ENCODE assay signal across 8 cellular contexts in genomic region chr17:47821424-47822379, GRCh38. TPM values are rescaled to one million over a fixed set of nuclear protein-coding genes. Genes with fewer than 3 reads are reported as not detected.
A peak's percentile ranks its signal among the peaks of the same experiment; 100 is the strongest.
DNase-seq lines count a peak whose midpoint lies in the region; ATAC-seq and TF ChIP-seq lines count a peak whose summit lies in the region.

A gene with protein sequence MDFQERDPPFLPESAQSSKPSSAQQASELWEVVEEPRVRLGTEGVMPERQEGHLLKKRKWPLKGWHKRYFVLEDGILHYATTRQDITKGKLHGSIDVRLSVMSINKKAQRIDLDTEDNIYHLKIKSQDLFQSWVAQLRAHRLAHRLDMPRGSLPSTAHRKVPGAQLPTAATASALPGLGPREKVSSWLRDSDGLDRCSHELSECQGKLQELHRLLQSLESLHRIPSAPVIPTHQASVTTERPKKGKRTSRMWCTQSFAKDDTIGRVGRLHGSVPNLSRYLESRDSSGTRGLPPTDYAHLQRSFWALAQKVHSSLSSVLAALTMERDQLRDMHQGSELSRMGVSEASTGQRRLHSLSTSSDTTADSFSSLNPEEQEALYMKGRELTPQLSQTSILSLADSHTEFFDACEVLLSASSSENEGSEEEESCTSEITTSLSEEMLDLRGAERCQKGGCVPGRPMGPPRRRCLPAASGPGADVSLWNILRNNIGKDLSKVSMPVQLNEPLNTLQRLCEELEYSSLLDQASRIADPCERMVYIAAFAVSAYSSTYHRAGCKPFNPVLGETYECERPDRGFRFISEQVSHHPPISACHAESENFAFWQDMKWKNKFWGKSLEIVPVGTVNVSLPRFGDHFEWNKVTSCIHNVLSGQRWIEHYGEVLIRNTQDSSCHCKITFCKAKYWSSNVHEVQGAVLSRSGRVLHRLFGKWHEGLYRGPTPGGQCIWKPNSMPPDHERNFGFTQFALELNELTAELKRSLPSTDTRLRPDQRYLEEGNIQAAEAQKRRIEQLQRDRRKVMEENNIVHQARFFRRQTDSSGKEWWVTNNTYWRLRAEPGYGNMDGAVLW (minus strand): TSS chr17:47821794. CDS start chr17:47820278, 1,516 bp downstream.

- in situ Hi-C loops in IMR-90 (cut with MboI; ENCODE audit: low sequenced_read_pairs) = no loop called here

- H2BK5ac ChIP-seq in IMR-90 (ENCODE audit: low read depth, low read length, poor library complexity, severe bottlenecking) = peak within 1 kb of the TSS; percentile 7

- POLR2A ChIA-PET in CD8-positive, alpha-beta T cell (lab: Charles Lee) = interaction anchor here (1.1 to 3.3 kb wide), 5 partner anchors 8 to 172 kb away, joined by 3 to 16 read pairs (median 5); partner anchors contain the start of genes KPNB1, LRRC46 and MRPL10
- POLR2A ChIA-PET in IMR-90 (lab: Charles Lee; ENCODE audit: unreplicated experiment) = interaction anchor here (1.6 kb wide), 1 partner anchor 10 kb away, joined by 7 read pairs; the partner anchor contains the start of genes LRRC46 and MRPL10

- peaks cover 20% of the 10 kb centered on the region for H3K4me1 ChIP-seq in CD8-positive, alpha-beta T cell (ENCODE audit: insufficient read depth, low read length)
- H3K4me1 ChIP-seq in IMR-90 (ENCODE audit: control insufficient read depth, insufficient read depth, low read length) = peaks cover 11% of the 10 kb centered on the region; the same call in 1 of the 2 replicates
- H3K4me1 ChIP-seq in esophagus muscularis mucosa = peaks cover 22 to 29% (median 23%) of the 10 kb centered on the region in 4 donors

- no peak within 1 kb of the TSS for H2BK15ac ChIP-seq in IMR-90 (ENCODE audit: low read depth, low read length)

- no peaks in the 10 kb centered on the region for H3K9me3 Mint-ChIP-seq in CD8-positive, alpha-beta T cell
- no peaks in the 10 kb centered on the region for H3K9me3 Mint-ChIP-seq in activated T-cell treated with anti-CD3 and anti-CD28 coated beads, Interleukin-2, amount 50 U/mL, for 24 hours

- H3K4me3 Mint-ChIP-seq in CD8-positive, alpha-beta T cell = peak within 1 kb of the TSS; percentile 97
- peak within 1 kb of the TSS; percentile 95 for H3K4me3 Mint-ChIP-seq in activated T-cell treated with anti-CD3 and anti-CD28 coated beads, Interleukin-2, amount 50 U/mL, for 24 hours

- H3K18ac ChIP-seq in IMR-90 (ENCODE audit: low read depth, low read length) = peak within 1 kb of the TSS; percentile 53

- peak within 1 kb of the TSS; percentile 74 for H3K4me3 ChIP-seq in CD8-positive, alpha-beta T cell (ENCODE audit: low read depth, low read length)
- H3K4me3 ChIP-seq in IMR-90 (ENCODE audit: insufficient read depth, low read depth, low read length) (peak within 1 kb of the TSS; percentile 77), esophagus muscularis mucosa (peak within 1 kb of the TSS; percentile 58 to 65 (median 59))

- H3K9me3 ChIP-seq in CD8-positive, alpha-beta T cell (ENCODE audit: low read length) = no peaks in the 10 kb centered on the region
- H3K9me3 ChIP-seq in IMR-90 (ENCODE audit: control insufficient read depth, insufficient read depth, low read length) = no peaks in the 10 kb centered on the region
- no peaks in the 10 kb centered on the region for H3K9me3 ChIP-seq in esophagus muscularis mucosa

- peaks cover 67% of the 10 kb centered on the region for H3K36me3 Mint-ChIP-seq in CD8-positive, alpha-beta T cell
- H3K36me3 Mint-ChIP-seq in activated T-cell treated with anti-CD3 and anti-CD28 coated beads, Interleukin-2, amount 50 U/mL, for 24 hours (ENCODE audit: low read depth) = peaks cover 68% of the 10 kb centered on the region

- no peak within 1 kb of the TSS; the same call in 1 of the 2 replicates for H3K23ac ChIP-seq in IMR-90 (ENCODE audit: low read depth, low read length)

- CTCF ChIA-PET in CD8-positive, alpha-beta T cell (lab: Charles Lee) = interaction anchor here (0.7 to 2.3 kb wide), 7 partner anchors 10 to 712 kb away, joined by 3 to 9 read pairs (median 3); partner anchors contain the start of genes KPNB1, LRRC46, MRPL10 and SCRN2
- CTCF ChIA-PET in IMR-90 (lab: Yijun Ruan, JAX) = no interaction called here

- H4K5ac ChIP-seq in IMR-90 (ENCODE audit: low read depth, low read length) = peak within 1 kb of the TSS; percentile 92

- H3K36me3 ChIP-seq in CD8-positive, alpha-beta T cell (ENCODE audit: insufficient read depth, low read length) = peaks cover 43% of the 10 kb centered on the region
- H3K36me3 ChIP-seq in IMR-90 (ENCODE audit: control insufficient read depth, insufficient read depth, low read length) = peaks cover 44% of the 10 kb centered on the region
- H3K36me3 ChIP-seq in esophagus muscularis mucosa = peaks cover 27 to 66% (median 63%) of the 10 kb centered on the region in 4 donors

- 0 out of 2 replicates have a peak, but pooled peaks cover 4% of the 10 kb centered on the region for H3K9me1 ChIP-seq in IMR-90 (ENCODE audit: insufficient read depth, low read length)

- no peak for TF ChIP-seq POLR2A in IMR-90 (IDR thresholded peaks at IDR 0.05; ENCODE audit: low read depth, low read length)
- no peak for TF ChIP-seq POLR2A in esophagus muscularis mucosa (IDR thresholded peaks at IDR 0.05; ENCODE audit: low read depth)

- H3K27me3 Mint-ChIP-seq in CD8-positive, alpha-beta T cell (ENCODE audit: low read depth) = no peaks in the 10 kb centered on the region
- no peaks in the 10 kb centered on the region for H3K27me3 Mint-ChIP-seq in activated T-cell treated with anti-CD3 and anti-CD28 coated beads, Interleukin-2, amount 50 U/mL, for 24 hours

- H3K27me3 ChIP-seq in CD8-positive, alpha-beta T cell (ENCODE audit: insufficient read depth, low read length) = no peaks in the 10 kb centered on the region
- H3K27me3 ChIP-seq in IMR-90 (ENCODE audit: control insufficient read depth, insufficient read depth, low read length) (no peaks in the 10 kb centered on the region), esophagus muscularis mucosa (no peaks in the 10 kb centered on the region)

- peak; percentile 97 for ATAC-seq in CD8-positive, alpha-beta T cell
- ATAC-seq in GM19468 (IDR thresholded peaks at IDR 0.05; ENCODE audit: extremely low read depth, unreplicated experiment) = peak; percentile 24
- ATAC-seq in IMR-90 (ENCODE audit: low read depth) = peak; percentile 98

- H4K91ac ChIP-seq in IMR-90 (ENCODE audit: insufficient read depth, low read depth, low read length) = peak within 1 kb of the TSS; percentile 81

- H2BK120ac ChIP-seq in IMR-90 (ENCODE audit: low read depth, low read length) = peak within 1 kb of the TSS; percentile 59

- H3K56ac ChIP-seq in IMR-90 (ENCODE audit: extremely low read depth, insufficient read depth, low read length) = peak within 1 kb of the TSS; percentile 41

- intact Hi-C loops in CD8-positive, alpha-beta T cell (cut with DNase I, micrococcal nuclease) = loop anchor here (1.0 kb wide), 1 partner anchor 10 kb away; the partner anchor contains the start of genes LRRC46 (in 2 of the 2) and MRPL10 (in 2 of the 2)
- intact Hi-C loops in IMR-90 (cut with micrococcal nuclease) (no loop called here), esophagus muscularis mucosa (cut with DNase I) (no loop called here)

- peak within 1 kb of the TSS; percentile 72 for H3K9ac ChIP-seq in IMR-90 (ENCODE audit: low read depth, low read length)

- H3K14ac ChIP-seq in IMR-90 (replicated peaks; ENCODE audit: low read depth, low read length) = peak within 1 kb of the TSS; percentile 92

- WGBS in IMR-90 (ENCODE audit: extremely low coverage in 2 of 2, insufficient read length in 1 of 2), 2 experiments = 0% methylated on average over 2 of the region's 21 CpGs; no CpG with 5 or more reads in 1 of the 2 experiments
- 13% methylated on average over 11 of the region's 21 CpGs for WGBS in esophagus muscularis mucosa

- peak within 1 kb of the TSS; percentile 46 for H2AK5ac ChIP-seq in IMR-90 (ENCODE audit: low read depth, low read length)

- H2AFZ ChIP-seq in IMR-90 (replicated peaks; ENCODE audit: low read length, poor library complexity) = peak within 1 kb of the TSS; percentile 89

- peaks cover 0 to 17% of the 10 kb centered on the region in 2 experiments; a peak in 1 of 4 replicates for H3K79me1 ChIP-seq in IMR-90 (ENCODE audit: low read depth in 1 of 2, low read length in 2 of 2)

- peak within 1 kb of the TSS; percentile 75 for H3K4ac ChIP-seq in IMR-90 (ENCODE audit: low read depth, low read length)

- no peaks in the 10 kb centered on the region for H4K20me1 ChIP-seq in IMR-90 (ENCODE audit: insufficient read depth, low read length)

- DNase-seq in CD8-positive, alpha-beta T cell = peak; percentile 49 to 88 (median 82)
- peak; percentile 87 for DNase-seq in IMR-90
- DNase-seq in activated T-cell treated with anti-CD3 and anti-CD28 coated beads, Interleukin-2, amount 50 U/mL, for 24 hours = peak; percentile 81
- DNase-seq in esophagus muscularis mucosa (ENCODE audit: extremely low spot score) = no peak
- DNase-seq in myocyte (ENCODE audit: low read depth) = peak; percentile 94
- peak; percentile 61 to 80 for DNase-seq in stimulated activated CD8-positive, alpha-beta memory T cell treated with anti-CD3 and anti-CD28 coated beads, Interleukin-7, amount 100 ng/mL, for 48 hours (ENCODE audit: extremely low read depth in 1 of 2, low read depth in 1 of 2)

- TF ChIP-seq CTCF in CD8-positive, alpha-beta T cell (IDR thresholded peaks at IDR 0.05) = no peak
- TF ChIP-seq CTCF in IMR-90 (conservative IDR thresholded peaks at IDR 0.05; ENCODE audit: low read depth, low read length) (peak; percentile 31; the same call in 1 of the 2 replicates), esophagus muscularis mucosa (IDR thresholded peaks at IDR 0.05) (peak in 1 of 3 experiments; percentile 27)

- TF ChIP-seq EP300 in esophagus muscularis mucosa (IDR thresholded peaks at IDR 0.05) = no peak

- no TSS peak for BruUV-seq in IMR-90 (replicated peaks; lab: Mats Ljungman, UMichigan)

- H3K27ac ChIP-seq in CD8-positive, alpha-beta T cell (ENCODE audit: low read depth, low read length) = peak within 1 kb of the TSS; percentile 44
- H3K27ac ChIP-seq in IMR-90 (ENCODE audit: insufficient read depth, low read length) (no peak within 1 kb of the TSS; the same call in 1 of the 2 replicates), esophagus muscularis mucosa (replicated peaks in 1 of 4) (peak within 1 kb of the TSS; percentile 47 to 60 (median 56))

- no peak for TF ChIP-seq RAD21 in IMR-90 (IDR thresholded peaks at IDR 0.05; ENCODE audit: low read length)

- dilution Hi-C loops in IMR-90 (cut with HindIII; ENCODE audit: low sequenced_read_pairs, unreplicated experiment) = no loop called here

- no peak within 1 kb of the TSS; the same call in 1 of the 2 replicates for H2BK20ac ChIP-seq in IMR-90 (ENCODE audit: low read depth, low read length)

- peak within 1 kb of the TSS; percentile 88 to 95 for H4K8ac ChIP-seq in IMR-90 (ENCODE audit: low read depth in 2 of 2, low read length in 2 of 2)

- H3K4me1 Mint-ChIP-seq in CD8-positive, alpha-beta T cell (ENCODE audit: low read depth) = peaks cover 28% of the 10 kb centered on the region
- H3K4me1 Mint-ChIP-seq in activated T-cell treated with anti-CD3 and anti-CD28 coated beads, Interleukin-2, amount 50 U/mL, for 24 hours (ENCODE audit: low read depth) = peaks cover 24% of the 10 kb centered on the region

- H2AK9ac ChIP-seq in IMR-90 (replicated peaks; ENCODE audit: low read depth, low read length, poor library complexity) = peak within 1 kb of the TSS; percentile 57

- H3K27ac Mint-ChIP-seq in CD8-positive, alpha-beta T cell = peak within 1 kb of the TSS; percentile 92
- H3K27ac Mint-ChIP-seq in activated T-cell treated with anti-CD3 and anti-CD28 coated beads, Interleukin-2, amount 50 U/mL, for 24 hours = peak within 1 kb of the TSS; percentile 94

- peak within 1 kb of the TSS; percentile 95 for H3K4me2 ChIP-seq in IMR-90 (ENCODE audit: low read depth, low read length)

RNA-seq across cellular contexts. Expression of the gene that starts here (rescaled TPM):
- 10 to 100 TPM; 50.8 to 56.1 TPM for total RNA-seq in CD8-positive, alpha-beta T cell
- total RNA-seq in IMR-90 (2012; rRNA removed) (4.7 and 5.2 TPM in 2 replicates), esophagus muscularis mucosa (1 to 10 TPM; 2.0 to 8.4 (median 4.7) TPM), myocyte (18.6 and 32.1 TPM in 2 replicates)
- polyA plus RNA-seq in IMR-90 (2012; rRNA removed) = 14.5 and 16.3 TPM in 2 replicates
- 5.8 and 9.8 TPM in 2 replicates for polyA plus RNA-seq in IMR-90 (2012; cell fraction: cytosol; rRNA removed)
- polyA plus RNA-seq in IMR-90 (2012; cell fraction: nucleus; rRNA removed; ENCODE audit: low replicate concordance) = 73.8 and 152 TPM in 2 replicates
- 8.9 TPM for polyA plus RNA-seq in PFSK-1 (2012; ENCODE audit: insufficient read length, low read depth)
- polyA plus RNA-seq in myocyte (2012) = 12.3 TPM

Comparison
In these comparisons a context has a peak if more than half of its experiments do, and no peak if none do; other contexts are left out.
1. ATAC-seq: peak in every context shown above with its lines; median percentile 98 in IMR-90; 97 in CD8-positive, alpha-beta T cell; 24 in GM19468.
2. intact Hi-C loops: an anchor here in CD8-positive, alpha-beta T cell (1.0 kb wide); none called in IMR-90 and esophagus muscularis mucosa.